13 cellular contexts compared by ENCODE assay signal in the genomic region with DNA sequence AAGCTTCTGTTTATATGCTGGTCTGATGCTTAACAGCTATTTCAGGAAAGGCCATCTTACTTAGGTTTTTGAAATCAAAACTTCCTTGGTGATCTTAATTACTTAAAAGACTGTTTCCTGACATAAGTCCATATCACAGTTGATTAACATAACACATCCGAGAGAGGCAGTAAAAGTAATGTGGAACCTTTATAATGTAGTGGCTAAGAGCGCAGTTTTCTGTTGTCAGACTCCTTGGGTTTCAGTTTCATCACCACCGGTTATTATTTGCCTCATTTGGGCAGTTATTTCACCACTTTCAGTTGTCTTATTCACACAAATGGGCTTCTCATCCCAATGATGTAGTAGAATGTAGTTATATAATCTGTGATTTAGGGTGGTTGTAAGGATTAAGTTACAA. TPM values are rescaled to one million over a fixed set of nuclear protein-coding genes. Genes with fewer than 3 reads are reported as not detected.
A peak's percentile ranks its signal among the peaks of the same experiment; 100 is the strongest.
DNase-seq lines count a peak whose midpoint lies in the region; ATAC-seq and TF ChIP-seq lines count a peak whose summit lies in the region.
"Had no signal": no experiment of that assay in that cellular context is flagged by ENCODE, and none has a peak within 500 bp of the region (broad histone marks: within the 10 kb centered on the region; RNA-seq: fewer than 3 reads in every experiment).

No MANE protein-coding gene starts in this region.

- H3K9me3 Mint-ChIP-seq in osteocyte (ENCODE audit: unreplicated experiment) (no peaks in the 10 kb centered on the region), nephron progenitor cell (no peaks in the 10 kb centered on the region)
- H3K9me3 Mint-ChIP-seq: naive thymus-derived CD4-positive, alpha-beta T cell had no signal

- H3K27ac Mint-ChIP-seq in osteocyte (ENCODE audit: unreplicated experiment) = peak overlapping the region; percentile 9
- no peak overlapping the region for H3K27ac Mint-ChIP-seq in nephron progenitor cell

- H3K4me1 ChIP-seq in HEK293 (ENCODE audit: control insufficient read depth, insufficient read depth, low read length) (peaks cover 11% of the 10 kb centered on the region), ascending aorta (peaks cover 0 to 18% of the 10 kb centered on the region in 2 donors)

- peak; percentile 71 for ATAC-seq in HG03521 (IDR thresholded peaks at IDR 0.05; ENCODE audit: unreplicated experiment)
- ATAC-seq: A549; naive thymus-derived CD4-positive, alpha-beta T cell had no signal

- DNase-seq in SIG-M5 treated with dmso at 0.1 percent for 504 hours (lab: John Stamatoyannopoulos, UW; ENCODE audit: unreplicated experiment) (peak; percentile 83), SIG-M5 (lab: John Stamatoyannopoulos, UW) (no peak), osteocyte (ENCODE audit: extremely low spot score, unreplicated experiment) (no peak), NCI-H748 treated with DMSO at 0.1 percent for 48 hours (lab: John Stamatoyannopoulos, UW) (no peak), ascending aorta (ENCODE audit: low spot score in 2 of 2) (no peak), nephron progenitor cell (no peak)
- DNase-seq: foreskin melanocyte; naive thymus-derived CD4-positive, alpha-beta T cell; NCI-H146; T-helper 2 cell had no signal

- H3K9me3 ChIP-seq in HEK293 (ENCODE audit: control insufficient read depth, insufficient read depth, low read depth, low read length) (no peaks in the 10 kb centered on the region), ascending aorta (no peaks in the 10 kb centered on the region)
- H3K9me3 ChIP-seq: A549 had no signal

- H3K27me3 Mint-ChIP-seq in osteocyte (ENCODE audit: unreplicated experiment) (no peaks in the 10 kb centered on the region), nephron progenitor cell (ENCODE audit: low read depth, poor library complexity) (no peaks in the 10 kb centered on the region)
- H3K27me3 Mint-ChIP-seq: naive thymus-derived CD4-positive, alpha-beta T cell had no signal

- no peaks in the 10 kb centered on the region for H3K27me3 ChIP-seq in ascending aorta

- H3K4me3 Mint-ChIP-seq in osteocyte (ENCODE audit: unreplicated experiment) (no peak overlapping the region), nephron progenitor cell (no peak overlapping the region)

- H3K4me1 Mint-ChIP-seq in osteocyte (ENCODE audit: unreplicated experiment) (peaks cover 26% of the 10 kb centered on the region), nephron progenitor cell (no peaks in the 10 kb centered on the region)

- H3K4me3 ChIP-seq in HEK293 (ENCODE audit: low read depth, low read length) = no peak overlapping the region
- H3K4me3 ChIP-seq in ascending aorta = no peak overlapping the region
- H3K4me3 ChIP-seq: A549 had no signal

- CTCF ChIA-PET in HEK293 (lab: Yijun Ruan, JAX) = no interaction called here

- POLR2A ChIA-PET in HEK293 (lab: Yijun Ruan, JAX) = no interaction called here

- TF ChIP-seq CTCF in HEK293 (tag by site-specific recombination; IDR thresholded peaks at IDR 0.05) = no peak
- TF ChIP-seq CTCF in osteocyte (IDR thresholded peaks at IDR 0.05) = no peak
- no peak for TF ChIP-seq CTCF in ascending aorta (IDR thresholded peaks at IDR 0.05)
- TF ChIP-seq CTCF in nephron progenitor cell (IDR thresholded peaks at IDR 0.05) = no peak

- H3K27ac ChIP-seq in HEK293 (ENCODE audit: extremely low read depth, low read depth, low read length) (no peak overlapping the region), ascending aorta (no peak overlapping the region)
- H3K27ac ChIP-seq: A549 had no signal

- H3K36me3 Mint-ChIP-seq in osteocyte (ENCODE audit: unreplicated experiment) (peaks cover 8% of the 10 kb centered on the region), nephron progenitor cell (ENCODE audit: low read depth) (peaks cover 18% of the 10 kb centered on the region)

- intact Hi-C loops in ascending aorta (cut with DNase I) = no loop called here

- H3K36me3 ChIP-seq in HEK293 (ENCODE audit: control insufficient read depth in 2 of 2, insufficient read depth in 1 of 2, low read length in 2 of 2) = peaks cover 2 to 20% of the 10 kb centered on the region in 2 experiments; a peak in 2 of 3 replicates
- H3K36me3 ChIP-seq in ascending aorta = peaks cover 0 to 13% of the 10 kb centered on the region in 2 donors

TF ChIP-seq in HEK293, 187 proteins besides CTCF, POLR2A, EP300 and RAD21:
- TF ChIP-seq, protein P1, sequence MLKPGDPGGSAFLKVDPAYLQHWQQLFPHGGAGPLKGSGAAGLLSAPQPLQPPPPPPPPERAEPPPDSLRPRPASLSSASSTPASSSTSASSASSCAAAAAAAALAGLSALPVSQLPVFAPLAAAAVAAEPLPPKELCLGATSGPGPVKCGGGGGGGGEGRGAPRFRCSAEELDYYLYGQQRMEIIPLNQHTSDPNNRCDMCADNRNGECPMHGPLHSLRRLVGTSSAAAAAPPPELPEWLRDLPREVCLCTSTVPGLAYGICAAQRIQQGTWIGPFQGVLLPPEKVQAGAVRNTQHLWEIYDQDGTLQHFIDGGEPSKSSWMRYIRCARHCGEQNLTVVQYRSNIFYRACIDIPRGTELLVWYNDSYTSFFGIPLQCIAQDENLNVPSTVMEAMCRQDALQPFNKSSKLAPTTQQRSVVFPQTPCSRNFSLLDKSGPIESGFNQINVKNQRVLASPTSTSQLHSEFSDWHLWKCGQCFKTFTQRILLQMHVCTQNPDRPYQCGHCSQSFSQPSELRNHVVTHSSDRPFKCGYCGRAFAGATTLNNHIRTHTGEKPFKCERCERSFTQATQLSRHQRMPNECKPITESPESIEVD (tag by site-specific recombination; IDR thresholded peaks at IDR 0.05) = peak; percentile 44
- no peak for TF ChIP-seq ZNF324 (tag by site-specific recombination; IDR thresholded peaks at IDR 0.05)
TF ChIP-seq in HEK293: peak in this region for 1.

RNA-seq across cellular contexts. Expression of a gene that starts 30.9 kb away (rescaled TPM):
- total RNA-seq in osteocyte (50.9 and 52.2 TPM in 2 replicates), ascending aorta (18.3 TPM)
